Comparison of ENCODE assay signal across 14 cellular contexts in genomic region chr22:38850399-38850798, GRCh38. TPM values are rescaled to one million over a fixed set of nuclear protein-coding genes. Genes with fewer than 3 reads are reported as not detected.
DNase-seq lines count a peak whose midpoint lies in the region; ATAC-seq and TF ChIP-seq lines count a peak whose summit lies in the region.
"Had no signal": no experiment of that assay in that cellular context is flagged by ENCODE, and none has a peak within 500 bp of the region (broad histone marks: within the 10 kb centered on the region; RNA-seq: fewer than 3 reads in every experiment).

No MANE protein-coding gene starts in this region.

- peaks cover 15% of the 10 kb centered on the region for H3K4me1 Mint-ChIP-seq in neural crest cell
- no peaks in the 10 kb centered on the region for H3K4me1 Mint-ChIP-seq in stimulated activated naive CD8-positive, alpha-beta T cell treated with anti-CD3 and anti-CD28 coated beads, Interleukin-15, amount 100 ng/mL, for 72 hours
- H3K4me1 Mint-ChIP-seq: CD4-positive, alpha-beta memory T cell had no signal

- peaks cover 54% of the 10 kb centered on the region for H3K27me3 Mint-ChIP-seq in neural crest cell (ENCODE audit: low read depth)
- peaks cover 27% of the 10 kb centered on the region for H3K27me3 Mint-ChIP-seq in stimulated activated naive CD8-positive, alpha-beta T cell treated with anti-CD3 and anti-CD28 coated beads, Interleukin-15, amount 100 ng/mL, for 72 hours

- no peak overlapping the region for H3K4me3 ChIP-seq in osteoblast (ENCODE audit: insufficient read depth, low read length)

- DNase-seq in Right ventricle myocardium inferior (ENCODE audit: missing footprints) = peak; percentile 15
- no peak for DNase-seq in Right ventricle myocardium superior
- DNase-seq in neural crest cell (ENCODE audit: low read depth, low spot score) = no peak
- peak; percentile 57 for DNase-seq in osteoblast (ENCODE audit: insufficient read length, low spot score, missing footprints)
- DNase-seq in GF-D8 (lab: John Stamatoyannopoulos, UW) = no peak
- no peak for DNase-seq in stimulated activated naive CD8-positive, alpha-beta T cell treated with anti-CD3 and anti-CD28 coated beads, Interleukin-15, amount 100 ng/mL, for 72 hours
- DNase-seq: Calu3; CD4-positive, alpha-beta memory T cell; COR-L47; DMS53; DMS79 treated with DMSO at 0.1 percent for 48 hours; H9 had no signal

- H3K4me3 Mint-ChIP-seq in neural crest cell = peak overlapping the region; percentile 31
- no peak overlapping the region for H3K4me3 Mint-ChIP-seq in stimulated activated naive CD8-positive, alpha-beta T cell treated with anti-CD3 and anti-CD28 coated beads, Interleukin-15, amount 100 ng/mL, for 72 hours
- H3K4me3 Mint-ChIP-seq: H9 had no signal

- peaks cover 10% of the 10 kb centered on the region for H3K4me1 ChIP-seq in osteoblast (ENCODE audit: insufficient read depth, low read length)

- no peak for ATAC-seq in Right ventricle myocardium inferior
- ATAC-seq in Right ventricle myocardium superior (ENCODE audit: poor library complexity) = no peak
- no peak for ATAC-seq in activated CD4-positive, CD25-positive, alpha-beta regulatory T cell treated with anti-CD3 and anti-CD28 coated beads, Interleukin-2, amount 50 U/mL, for 24 hours
- no peak for ATAC-seq in stimulated activated naive CD8-positive, alpha-beta T cell treated with anti-CD3 and anti-CD28 coated beads, Interleukin-15, amount 100 ng/mL, for 72 hours

- no peaks in the 10 kb centered on the region for H3K36me3 ChIP-seq in osteoblast (ENCODE audit: insufficient read depth, low read length)

- peaks cover 11% of the 10 kb centered on the region for H3K27me3 ChIP-seq in osteoblast (ENCODE audit: insufficient read depth, low read length)

- H3K79me2 ChIP-seq in osteoblast (ENCODE audit: insufficient read depth, low read length) = no peaks in the 10 kb centered on the region

- no peaks in the 10 kb centered on the region for H3K9me3 ChIP-seq in osteoblast (ENCODE audit: low read depth, low read length)

- no peak overlapping the region for H2AFZ ChIP-seq in osteoblast (ENCODE audit: low read length)

- no peaks in the 10 kb centered on the region for H4K20me1 ChIP-seq in osteoblast (ENCODE audit: insufficient read depth, low read length)

- H3K4me2 ChIP-seq in osteoblast (ENCODE audit: insufficient read depth, low read length) = no peak overlapping the region

- intact Hi-C loops in Right ventricle myocardium inferior (cut with DNase I) = no loop called here
- intact Hi-C loops in Right ventricle myocardium superior (cut with DNase I) = no loop called here

- H3K27ac Mint-ChIP-seq in neural crest cell (ENCODE audit: unreplicated experiment) = no peak overlapping the region
- no peak overlapping the region for H3K27ac Mint-ChIP-seq in stimulated activated naive CD8-positive, alpha-beta T cell treated with anti-CD3 and anti-CD28 coated beads, Interleukin-15, amount 100 ng/mL, for 72 hours
- H3K27ac Mint-ChIP-seq: CD4-positive, alpha-beta memory T cell; H9 had no signal

- no peak for TF ChIP-seq CTCF in neural crest cell (conservative IDR thresholded peaks at IDR 0.05)
- TF ChIP-seq CTCF in osteoblast (IDR thresholded peaks at IDR 0.05; ENCODE audit: extremely low read depth, low read depth, low read length) = no peak

- no peak overlapping the region for H3K27ac ChIP-seq in osteoblast (ENCODE audit: low read depth, low read length)
- H3K27ac ChIP-seq: 22Rv1 had no signal

- H3K9me3 Mint-ChIP-seq in neural crest cell = no peaks in the 10 kb centered on the region
- H3K9me3 Mint-ChIP-seq in stimulated activated naive CD8-positive, alpha-beta T cell treated with anti-CD3 and anti-CD28 coated beads, Interleukin-15, amount 100 ng/mL, for 72 hours = no peaks in the 10 kb centered on the region
- H3K9me3 Mint-ChIP-seq: H9 had no signal

- H3K36me3 Mint-ChIP-seq in neural crest cell (ENCODE audit: low read depth) = no peaks in the 10 kb centered on the region
- H3K36me3 Mint-ChIP-seq: CD4-positive, alpha-beta memory T cell had no signal

RNA-seq across cellular contexts. Expression of gene NPTXR, which starts 6.6 kb away (rescaled TPM):
- total RNA-seq in Right ventricle myocardium inferior (19.7 TPM), Right ventricle myocardium superior (16.8 TPM), neural crest cell (9.3 and 9.4 TPM in 2 replicates), osteoblast (0.72 and 1.5 TPM in 2 replicates)

RNA-seq across cellular contexts. Expression of gene CBX6, which starts 21.6 kb away (rescaled TPM):
- total RNA-seq in Right ventricle myocardium inferior = 39.3 TPM
- 36.1 TPM for total RNA-seq in Right ventricle myocardium superior
- 45.8 and 48.2 TPM in 2 replicates for total RNA-seq in neural crest cell
- 58.6 and 59.5 TPM in 2 replicates for total RNA-seq in osteoblast

RNA-seq across cellular contexts. Expression of gene DNAL4, which starts 56.5 kb away (rescaled TPM):
- total RNA-seq in Right ventricle myocardium inferior (10.0 TPM), Right ventricle myocardium superior (12.2 TPM), neural crest cell (18.0 and 18.9 TPM in 2 replicates), osteoblast (15.9 and 17.0 TPM in 2 replicates)

Comparison
In these comparisons a context has a peak if more than half of its experiments do, and no peak if none do; other contexts are left out.
1. DNase-seq: peak in Right ventricle myocardium inferior (single experiment) and osteoblast (single experiment); none in Right ventricle myocardium superior (single experiment), neural crest cell (single experiment), GF-D8 (single experiment) and stimulated activated naive CD8-positive, alpha-beta T cell treated with anti-CD3 and anti-CD28 coated beads, Interleukin-15, amount 100 ng/mL, for 72 hours (0 of 2).